In the genomic region with DNA sequence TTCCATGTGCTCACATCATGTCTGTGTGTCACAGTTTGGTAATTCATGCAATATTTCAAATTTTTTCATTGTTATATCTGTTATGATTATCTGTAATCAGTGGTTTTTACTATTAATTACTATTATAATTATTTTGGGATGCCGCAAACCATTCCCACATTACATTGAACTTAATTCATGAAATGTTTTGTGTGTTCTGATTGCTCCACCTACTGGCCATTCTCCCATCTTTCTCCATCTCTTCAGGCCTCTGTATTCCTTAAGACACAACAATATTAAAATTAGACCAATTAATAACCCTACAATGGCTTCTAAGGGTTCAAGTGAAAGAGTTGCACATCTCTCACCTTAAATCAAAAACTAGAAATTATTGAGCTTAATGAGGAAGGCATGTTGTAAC, we compare ENCODE assay signal across 9 cellular contexts.
DNase-seq lines count a peak whose midpoint lies in the region; ATAC-seq, FAIRE-seq and TF ChIP-seq lines count a peak whose summit lies in the region.
"Had no signal": no experiment of that assay in that cellular context is flagged by ENCODE, and none has a peak within 500 bp of the region (broad histone marks: within the 10 kb centered on the region; RNA-seq: fewer than 3 reads in every experiment).

No MANE protein-coding gene starts in this region.

- ATAC-seq in GM18517 (IDR thresholded peaks at IDR 0.05; ENCODE audit: unreplicated experiment) = no peak
- no peak for ATAC-seq in GM21390 (IDR thresholded peaks at IDR 0.05; ENCODE audit: unreplicated experiment)
- ATAC-seq in GM21360 (IDR thresholded peaks at IDR 0.05; ENCODE audit: unreplicated experiment) = no peak

- H3K4me3 Mint-ChIP-seq in chondrocyte (ENCODE audit: unreplicated experiment) = no peak overlapping the region
- no peak overlapping the region for H3K4me3 Mint-ChIP-seq in nephron

- H4K20me1 ChIP-seq in MM.1S (ENCODE audit: insufficient read depth, low read length) = no peaks in the 10 kb centered on the region

- no peaks in the 10 kb centered on the region for H3F3A ChIP-seq in MM.1S (ENCODE audit: insufficient read depth, low read length)

- TF ChIP-seq CTCF in MM.1S (IDR thresholded peaks at IDR 0.05; ENCODE audit: low read length) = peak; percentile 57
- peak; percentile 87 for TF ChIP-seq CTCF in chondrocyte (IDR thresholded peaks at IDR 0.05)
- TF ChIP-seq CTCF in nephron (IDR thresholded peaks at IDR 0.05; ENCODE audit: unreplicated experiment in 3 of 3) = peak; percentile 52 to 68 (median 63)

- H3K4me3 ChIP-seq in MM.1S (ENCODE audit: low read length) = no peak overlapping the region
- H3K4me3 ChIP-seq: uterus had no signal

- no peak overlapping the region for H2AFZ ChIP-seq in MM.1S (ENCODE audit: low read length)

- no peaks in the 10 kb centered on the region for H3K4me1 ChIP-seq in MM.1S (ENCODE audit: low read length)
- H3K4me1 ChIP-seq: uterus had no signal

- no peaks in the 10 kb centered on the region for H3K9me2 ChIP-seq in MM.1S (replicated peaks; ENCODE audit: insufficient read depth, low read length)

- H3K4me1 Mint-ChIP-seq in chondrocyte (ENCODE audit: low read depth) (no peaks in the 10 kb centered on the region), nephron (no peaks in the 10 kb centered on the region)

- H3K36me3 Mint-ChIP-seq in chondrocyte (ENCODE audit: low read depth) (no peaks in the 10 kb centered on the region), nephron (ENCODE audit: low read depth) (no peaks in the 10 kb centered on the region)

- H3K27ac Mint-ChIP-seq in chondrocyte (ENCODE audit: unreplicated experiment) (no peak overlapping the region), nephron (no peak overlapping the region)

- no peaks in the 10 kb centered on the region for H3K9me3 ChIP-seq in MM.1S (replicated peaks; ENCODE audit: insufficient read depth, low read length)
- H3K9me3 ChIP-seq: uterus had no signal

- peak; percentile 90 for FAIRE-seq in G401.6 (lab: Jason Lieb, UNC)

- H3K27ac ChIP-seq in MM.1S (ENCODE audit: low read length) = no peak overlapping the region
- H3K27ac ChIP-seq: uterus had no signal

- H3K79me2 ChIP-seq in MM.1S (ENCODE audit: low read length) = no peaks in the 10 kb centered on the region

- H3K9me3 Mint-ChIP-seq in chondrocyte (ENCODE audit: low read depth) = no peaks in the 10 kb centered on the region
- peaks cover 2% of the 10 kb centered on the region for H3K9me3 Mint-ChIP-seq in nephron

- DNase-seq in MM.1S (peak; percentile 21), chondrocyte (ENCODE audit: low spot score) (no peak), A172 (ENCODE audit: low spot score) (no peak)
- DNase-seq: uterus had no signal

- H3K27me3 Mint-ChIP-seq in chondrocyte (ENCODE audit: low read depth) (peaks cover 12% of the 10 kb centered on the region), nephron (ENCODE audit: low read depth) (no peaks in the 10 kb centered on the region)

- no peaks in the 10 kb centered on the region for H3K27me3 ChIP-seq in MM.1S (replicated peaks; ENCODE audit: insufficient read depth, low read length)
- H3K27me3 ChIP-seq: uterus had no signal

- H3K9ac ChIP-seq in MM.1S (ENCODE audit: low read length) = no peak overlapping the region

- H3K4me2 ChIP-seq in MM.1S (ENCODE audit: low read depth, low read length) = no peak overlapping the region

- H3K36me3 ChIP-seq in MM.1S (replicated peaks; ENCODE audit: insufficient read depth, low read length) = no peaks in the 10 kb centered on the region
- H3K36me3 ChIP-seq: uterus had no signal
